ENCODE assay signal across 16 cellular contexts in the genomic region with DNA sequence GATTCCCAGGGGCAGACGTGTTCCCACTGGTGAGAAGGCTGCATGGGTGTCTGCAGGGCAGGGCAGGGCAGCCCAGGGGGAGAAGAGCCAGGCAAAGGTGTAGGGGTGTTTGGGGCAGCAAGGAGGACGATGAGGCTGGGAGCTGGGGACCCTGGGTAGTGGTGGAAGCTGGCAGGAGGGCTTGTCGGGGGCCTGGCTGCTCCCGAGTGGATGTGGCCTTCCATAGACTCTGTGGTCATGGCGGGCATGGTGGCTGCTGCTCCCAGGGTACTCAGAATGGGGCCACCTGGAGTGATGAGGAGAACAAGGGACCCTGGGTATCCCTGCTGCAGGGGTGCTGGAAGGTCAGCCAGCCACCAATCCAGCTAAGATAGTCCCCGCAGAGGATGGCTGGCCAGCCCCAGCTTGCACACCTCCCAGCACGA.
"Had no signal": no experiment of that assay in that cellular context is flagged by ENCODE, and none has a peak within 500 bp of the region (broad histone marks: within the 10 kb centered on the region; RNA-seq: fewer than 3 reads in every experiment).

No MANE protein-coding gene starts in this region.

- H3K36me3 Mint-ChIP-seq: naive thymus-derived CD4-positive, alpha-beta T cell had no signal

- H3K4me3 Mint-ChIP-seq: naive thymus-derived CD4-positive, alpha-beta T cell; nephron progenitor cell had no signal

- DNase-seq: effector CD4-positive, alpha-beta T cell; foreskin melanocyte; left colon; left ventricle myocardium superior; mesenchymal stem cell; naive thymus-derived CD4-positive, alpha-beta T cell; nephron progenitor cell; nucleus accumbens; ovary; right cardiac atrium; stimulated activated CD4-positive, alpha-beta T cell treated with anti-CD3 and anti-CD28 coated beads, Interleukin-2, amount 100 ng/mL, for 48 hours; stimulated activated naive CD8-positive, alpha-beta T cell treated with anti-CD3 and anti-CD28 coated beads, Interleukin-15, Interleukin-2, amounts not matched to agents 100 U/mL and 50 U/mL, for 24 hours; tibial artery; upper lobe of right lung had no signal

- FAIRE-seq: colon had no signal

- ATAC-seq: left colon; left ventricle myocardium superior; naive thymus-derived CD4-positive, alpha-beta T cell; right cardiac atrium; stimulated activated naive CD8-positive, alpha-beta T cell treated with anti-CD3 and anti-CD28 coated beads, Interleukin-15, Interleukin-2, amounts not matched to agents 100 U/mL and 50 U/mL, for 24 hours; upper lobe of right lung had no signal

- H3K27ac Mint-ChIP-seq: naive thymus-derived CD4-positive, alpha-beta T cell; nephron progenitor cell; progenitor cell of endocrine pancreas had no signal

- H3K9me3 Mint-ChIP-seq: naive thymus-derived CD4-positive, alpha-beta T cell; nephron progenitor cell had no signal
